In the genomic region with DNA sequence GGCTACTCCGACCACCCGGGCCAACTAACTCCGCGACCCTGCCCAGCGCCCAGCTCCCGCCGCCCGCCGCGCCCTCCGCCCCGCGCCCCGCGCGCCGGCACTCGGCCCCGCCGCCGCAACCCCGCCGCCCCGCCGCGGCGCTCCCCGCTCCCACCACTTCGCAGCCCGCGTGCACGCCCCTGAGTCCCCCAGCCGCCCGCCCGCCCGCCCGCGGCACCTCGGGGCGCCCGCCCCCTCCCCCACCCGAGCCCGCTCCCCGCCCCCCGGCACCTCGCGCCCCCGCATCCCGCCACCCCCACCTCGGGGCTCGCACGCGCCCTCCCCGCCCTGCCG, we compare ENCODE assay signal across 8 cellular contexts. TPM values are rescaled to one million over a fixed set of nuclear protein-coding genes. Genes with fewer than 3 reads are reported as not detected.
DNase-seq lines count a peak whose midpoint lies in the region; ATAC-seq and TF ChIP-seq lines count a peak whose summit lies in the region.

No MANE protein-coding gene starts in this region.

- TF ChIP-seq CTCF in AG04449 (IDR thresholded peaks at IDR 0.05; ENCODE audit: insufficient read depth, low read length, missing control alignments) (no peak), HFF-Myc (IDR thresholded peaks at IDR 0.05; ENCODE audit: low read depth, low read length, missing control alignments) (no peak), breast epithelium (IDR thresholded peaks at IDR 0.05) (no peak)

- ATAC-seq in GM19467 (IDR thresholded peaks at IDR 0.05; ENCODE audit: unreplicated experiment), result no peak

- H3K27ac ChIP-seq in breast epithelium, result peak overlapping the region; percentile 62 to 88

- no peak for TF ChIP-seq POLR2A in breast epithelium (IDR thresholded peaks at IDR 0.05)

- DNase-seq in AG04449 (ENCODE audit: low read depth, low spot score), result no peak
- DNase-seq in HFF-Myc (ENCODE audit: extremely low read depth, low read depth), result no peak
- no peak for DNase-seq in breast epithelium (ENCODE audit: low spot score in 2 of 2)
- DNase-seq in DMS 273 (lab: John Stamatoyannopoulos, UW; ENCODE audit: unreplicated experiment), result no peak
- no peak for DNase-seq in Ammon's horn (ENCODE audit: low spot score)
- no peak for DNase-seq in GM03348 (ENCODE audit: low spot score)

- peak overlapping the region; percentile 77 for H3K4me3 ChIP-seq in AG04449 (ENCODE audit: low read depth, low read length)
- H3K4me3 ChIP-seq in HFF-Myc (replicated peaks; ENCODE audit: low read depth, low read length), result peak overlapping the region; percentile 60
- peak overlapping the region; percentile 71 to 89 (median 74) for H3K4me3 ChIP-seq in breast epithelium
- peak overlapping the region; percentile 48 for H3K4me3 ChIP-seq in mononuclear cell (ENCODE audit: low read length)

- intact Hi-C loops in breast epithelium (cut with DNase I; ENCODE audit: low total_unique reads), result loop anchor here (5.0 kb wide), 1 partner anchor 1813 kb away; no protein-coding TSS in a partner anchor

- H3K9me3 ChIP-seq in breast epithelium (no peaks in the 10 kb centered on the region), mononuclear cell (ENCODE audit: low read depth, low read length) (no peaks in the 10 kb centered on the region)

- POLR2A ChIA-PET in AG04449 (lab: Yijun Ruan, JAX), result interaction anchor here (1.0 kb wide), 1 partner anchor 20 kb away, joined by 5 read pairs; no protein-coding TSS in a partner anchor

- no peaks in the 10 kb centered on the region for H3K36me3 ChIP-seq in breast epithelium

- CTCF ChIA-PET in AG04449 (lab: Yijun Ruan, JAX), result no interaction called here

- H3K27me3 ChIP-seq in breast epithelium (no peaks in the 10 kb centered on the region), mononuclear cell (ENCODE audit: insufficient read depth, low read length) (no peaks in the 10 kb centered on the region)

- H3K4me1 ChIP-seq in breast epithelium (peaks cover 5 to 6% of the 10 kb centered on the region in 2 donors), mononuclear cell (ENCODE audit: insufficient read depth, low read length) (peaks cover 46% of the 10 kb centered on the region)

RNA-seq across cellular contexts. Expression of a gene that starts 0.6 kb away (rescaled TPM):
- 10 to 100 TPM in 2 of 3 donors, 1 to 10 TPM in 1; 8.6 to 27.4 (median 10.5) TPM for total RNA-seq in breast epithelium
- total RNA-seq in mononuclear cell, result 16.5 TPM
